14 cellular contexts compared by ENCODE assay signal in the genomic region with DNA sequence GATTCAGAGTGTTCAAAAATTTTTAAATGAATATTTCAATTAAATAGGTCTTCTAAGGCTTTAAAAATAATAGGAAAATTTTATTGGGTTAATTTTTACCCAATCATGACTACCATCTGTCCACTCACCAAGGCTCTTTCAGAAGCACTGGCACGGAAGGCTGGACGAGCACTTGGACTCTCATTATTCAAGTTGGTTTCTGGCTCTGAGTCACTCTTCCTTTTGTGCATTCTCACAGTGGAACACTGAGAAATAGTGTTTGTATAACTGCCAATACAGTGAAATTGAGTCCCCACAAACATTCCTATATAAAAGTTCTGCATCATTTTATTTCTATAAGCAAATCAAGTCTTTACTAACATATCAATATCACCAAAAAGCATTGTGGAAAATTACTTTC.
DNase-seq lines count a peak whose midpoint lies in the region; ATAC-seq and TF ChIP-seq lines count a peak whose summit lies in the region.
"Had no signal": no experiment of that assay in that cellular context is flagged by ENCODE, and none has a peak within 500 bp of the region (broad histone marks: within the 10 kb centered on the region; RNA-seq: fewer than 3 reads in every experiment).

No MANE protein-coding gene starts in this region.

- H3K27me3 Mint-ChIP-seq in Caco-2 (ENCODE audit: insufficient read depth, unreplicated experiment): no peaks in the 10 kb centered on the region
- H3K27me3 Mint-ChIP-seq: central memory CD8-positive, alpha-beta T cell had no signal

- H3K27me3 ChIP-seq in foreskin keratinocyte (no peaks in the 10 kb centered on the region), Caco-2 (replicated peaks; ENCODE audit: control insufficient read depth, insufficient read depth, low read length) (no peaks in the 10 kb centered on the region)
- H3K27me3 ChIP-seq: hepatocyte, sigmoid colon had no signal

- no peaks in the 10 kb centered on the region for H3K4me1 Mint-ChIP-seq in Caco-2 (ENCODE audit: low read depth, unreplicated experiment)
- H3K4me1 Mint-ChIP-seq: central memory CD8-positive, alpha-beta T cell had no signal

- no peak overlapping the region for H3K4me3 ChIP-seq in Caco-2 (ENCODE audit: low read depth, low read length)
- H3K4me3 ChIP-seq: hepatocyte, sigmoid colon had no signal

- no peaks in the 10 kb centered on the region for H3K9me3 ChIP-seq in Caco-2
- H3K9me3 ChIP-seq: sigmoid colon had no signal

- no peak overlapping the region for H3K4me3 Mint-ChIP-seq in Caco-2 (ENCODE audit: unreplicated experiment)
- H3K4me3 Mint-ChIP-seq: central memory CD8-positive, alpha-beta T cell had no signal

- H3K9me3 Mint-ChIP-seq in Caco-2 (ENCODE audit: unreplicated experiment): no peaks in the 10 kb centered on the region

- H3K27ac Mint-ChIP-seq in Caco-2 (ENCODE audit: unreplicated experiment): no peak overlapping the region

- CTCF ChIA-PET in Caco-2 (lab: Charles Lee): no interaction called here

- BruUV-seq in Caco-2 (replicated peaks; lab: Mats Ljungman, UMichigan): no TSS peak

- no peak for TF ChIP-seq CTCF in foreskin keratinocyte (conservative IDR thresholded peaks at IDR 0.05)
- TF ChIP-seq CTCF in Caco-2 (IDR thresholded peaks at IDR 0.05; ENCODE audit: insufficient read depth in 1 of 2, low read depth in 1 of 2, low read length in 1 of 2, severe bottlenecking in 1 of 2, unreplicated experiment in 1 of 2): no peak

- ATAC-seq in foreskin keratinocyte (peak; percentile 71), HG03159 (IDR thresholded peaks at IDR 0.05; ENCODE audit: unreplicated experiment) (no peak)
- ATAC-seq: Right ventricle myocardium inferior had no signal

- DNase-seq in NCI-H2227 treated with DMSO at 0.1 percent for 48 hours (lab: John Stamatoyannopoulos, UW) (peak; percentile 8), NCI-H2227 (lab: John Stamatoyannopoulos, UW; ENCODE audit: unreplicated experiment) (no peak), amniotic epithelial cell (ENCODE audit: low read depth) (peak; percentile 60), foreskin keratinocyte (peak in 1 of 2 donors; percentile 55), substantia nigra (lab: John Stamatoyannopoulos, UW) (peak in 25 of 49 donors; percentile 0 to 42 (median 5)), Caco-2 (no peak), EL (no peak)
- DNase-seq: activated CD4-positive, CD25-positive, alpha-beta regulatory T cell; sigmoid colon had no signal

- H3K4me1 ChIP-seq in foreskin keratinocyte (peaks cover 4% of the 10 kb centered on the region), Caco-2 (no peaks in the 10 kb centered on the region)
- H3K4me1 ChIP-seq: sigmoid colon had no signal

- intact Hi-C loops in Caco-2 (cut with micrococcal nuclease; ENCODE audit: unreplicated experiment): no loop called here

- H3K27ac ChIP-seq in foreskin keratinocyte (no peak overlapping the region), substantia nigra (ENCODE audit: low read depth, low read length, poor library complexity, severe bottlenecking) (no peak overlapping the region)
- H3K27ac ChIP-seq: 22Rv1, hepatocyte, sigmoid colon had no signal

- no peaks in the 10 kb centered on the region for H3K36me3 ChIP-seq in Caco-2 (ENCODE audit: control insufficient read depth, insufficient read depth, low read length)
- H3K36me3 ChIP-seq: sigmoid colon had no signal

- no peaks in the 10 kb centered on the region for H3K36me3 Mint-ChIP-seq in Caco-2 (ENCODE audit: insufficient read depth, unreplicated experiment)

- POLR2A ChIA-PET in Caco-2 (lab: Charles Lee): no interaction called here

Comparison
In these comparisons a context has a peak if more than half of its experiments do, and no peak if none do; other contexts are left out.
1. DNase-seq: peak in NCI-H2227 treated with DMSO at 0.1 percent for 48 hours (single experiment), amniotic epithelial cell (single experiment) and substantia nigra (25 of 49); none in NCI-H2227 (single experiment), Caco-2 (0 of 2) and EL (single experiment).